In genomic region chr1:205377355-205377754, GRCh38 we compare ENCODE assay signal across 1 cellular context.
TF ChIP-seq lines count a peak whose summit lies in the region.

No MANE protein-coding gene starts in this region.

TF ChIP-seq in HCT116, 20 proteins besides CTCF, POLR2A, EP300 and RAD21:
- no peak for TF ChIP-seq EGR1 (IDR thresholded peaks at IDR 0.05; ENCODE audit: low read depth)
- TF ChIP-seq FOSL1 (IDR thresholded peaks at IDR 0.05; ENCODE audit: low read depth) = no peak
- TF ChIP-seq SIN3A (IDR thresholded peaks at IDR 0.05; ENCODE audit: low read depth) = no peak
TF ChIP-seq in HCT116: peak in this region for 0.
